ENCODE assay signal across 1 cellular context in the genomic region with DNA sequence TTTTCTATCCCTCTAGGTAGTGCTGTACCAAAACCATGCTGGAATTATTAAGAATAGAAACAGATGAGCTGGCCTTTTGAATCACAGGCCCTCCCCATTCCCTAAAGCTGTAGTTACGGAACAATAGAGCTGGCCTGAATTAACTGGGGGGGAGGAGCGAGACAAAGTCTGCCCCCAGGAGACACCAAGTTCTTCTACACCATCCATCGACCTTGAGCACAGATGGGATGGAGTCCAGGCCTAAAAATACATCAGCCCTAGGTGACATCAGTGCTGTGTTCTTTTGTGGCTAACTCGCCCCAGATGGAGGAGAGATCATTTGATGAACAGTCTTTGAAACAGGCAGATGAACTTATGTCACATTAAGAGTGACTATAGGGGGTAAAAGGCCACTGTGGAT.
TF ChIP-seq lines count a peak whose summit lies in the region.

No MANE protein-coding gene starts in this region.

TF ChIP-seq in IMR-90, 13 proteins besides CTCF, POLR2A, EP300 and RAD21 (continued from another document):
- no peak for TF ChIP-seq NFE2L2 (IDR thresholded peaks at IDR 0.05; ENCODE audit: low read depth, low read length)
- TF ChIP-seq MAFK (IDR thresholded peaks at IDR 0.05; ENCODE audit: low read depth, low read length), result no peak
- TF ChIP-seq RFX5 (IDR thresholded peaks at IDR 0.05; ENCODE audit: low read depth, low read length), result no peak
- TF ChIP-seq CEBPB (IDR thresholded peaks at IDR 0.05; ENCODE audit: low read depth, low read length), result no peak
- TF ChIP-seq BHLHE40 (IDR thresholded peaks at IDR 0.05; ENCODE audit: low read depth, low read length), result no peak
- TF ChIP-seq, protein P1, sequence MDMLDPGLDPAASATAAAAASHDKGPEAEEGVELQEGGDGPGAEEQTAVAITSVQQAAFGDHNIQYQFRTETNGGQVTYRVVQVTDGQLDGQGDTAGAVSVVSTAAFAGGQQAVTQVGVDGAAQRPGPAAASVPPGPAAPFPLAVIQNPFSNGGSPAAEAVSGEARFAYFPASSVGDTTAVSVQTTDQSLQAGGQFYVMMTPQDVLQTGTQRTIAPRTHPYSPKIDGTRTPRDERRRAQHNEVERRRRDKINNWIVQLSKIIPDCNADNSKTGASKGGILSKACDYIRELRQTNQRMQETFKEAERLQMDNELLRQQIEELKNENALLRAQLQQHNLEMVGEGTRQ (IDR thresholded peaks at IDR 0.05; ENCODE audit: low read depth, low read length), result no peak
